Comparison of ENCODE assay signal across 23 cellular contexts in the genomic region with DNA sequence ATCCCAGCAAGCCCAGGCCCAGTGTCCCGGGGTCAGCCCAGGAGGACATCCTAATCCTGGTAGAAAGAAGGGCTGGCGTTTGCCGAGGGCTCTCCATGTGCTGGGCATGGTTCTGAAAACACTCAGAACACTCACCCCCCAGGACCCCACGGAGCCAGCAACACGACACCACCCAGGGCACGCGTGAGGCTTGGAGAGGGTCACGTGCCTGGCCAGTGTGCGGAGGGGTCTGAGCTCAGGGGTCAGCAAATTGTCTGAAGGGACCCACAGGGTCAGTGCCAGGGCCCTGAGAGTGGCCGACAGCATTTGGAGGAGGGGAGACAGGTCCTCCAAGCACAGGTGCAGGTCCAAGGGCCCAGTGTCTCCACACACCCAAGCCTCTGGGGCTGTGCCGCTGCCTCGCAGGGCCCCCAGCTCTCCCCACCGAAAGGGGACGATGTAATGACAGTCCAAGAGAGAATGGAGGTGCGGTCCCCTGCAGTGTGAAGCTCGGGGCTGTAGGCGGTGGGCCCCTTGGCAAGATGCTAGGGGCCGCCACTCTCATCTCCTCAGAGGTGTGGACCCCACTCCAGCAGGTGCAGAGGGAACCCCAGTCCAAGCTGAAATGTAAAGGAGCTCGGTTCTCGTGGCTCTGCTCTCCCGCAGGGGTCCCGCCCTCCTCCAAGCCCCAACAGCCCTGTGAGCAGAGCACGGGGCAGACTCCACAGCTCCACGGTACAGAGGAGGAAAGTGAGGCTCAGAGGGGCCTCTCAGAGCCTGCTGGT. TPM values are rescaled to one million over a fixed set of nuclear protein-coding genes. Genes with fewer than 3 reads are reported as not detected.
"Had no signal": no experiment of that assay in that cellular context is flagged by ENCODE, and none has a peak within 500 bp of the region (broad histone marks: within the 10 kb centered on the region; RNA-seq: fewer than 3 reads in every experiment).

No MANE protein-coding gene starts in this region.

- H3K9me3 ChIP-seq: sigmoid colon, stomach, thoracic aorta, transverse colon, uterus had no signal

- H3K27ac ChIP-seq: coronary artery, hepatocyte, sigmoid colon, skin epidermis, stomach, thoracic aorta, transverse colon, uterus had no signal

- H3K27ac Mint-ChIP-seq: mesothelial cell of epicardium had no signal

- DNase-seq: effector CD4-positive, alpha-beta T cell; foreskin melanocyte; sigmoid colon; stimulated activated CD4-positive, alpha-beta T cell treated with anti-CD3 and anti-CD28 coated beads, Interleukin-12 subunit alpha, Interleukin-12 subunit beta, amount 100 ng/mL, for 4 hours; stimulated activated naive CD4-positive, alpha-beta T cell; stomach; substantia nigra; transverse colon; uterus had no signal

- H3K27me3 ChIP-seq: hepatocyte had no signal

- H3K4me1 ChIP-seq: sigmoid colon, stomach, uterus had no signal

- H3K4me3 ChIP-seq: coronary artery, hepatocyte, sigmoid colon, skin epidermis, stomach, thoracic aorta, transverse colon, uterus had no signal

- H3K9me3 Mint-ChIP-seq: mesothelial cell of epicardium, nephron had no signal

- H3K36me3 ChIP-seq: sigmoid colon, stomach, thoracic aorta, transverse colon, uterus had no signal

- H3K4me3 Mint-ChIP-seq: mesothelial cell of epicardium, nephron had no signal

- H3K36me3 Mint-ChIP-seq: mesothelial cell of epicardium had no signal

RNA-seq across cellular contexts. Expression of a gene that starts 7.8 kb away (rescaled TPM):
- total RNA-seq: chondrocyte, dermis microvascular lymphatic vessel endothelial cell, hepatocyte, kidney epithelial cell, liver, mesothelial cell of epicardium, mucosa of gallbladder, myocyte, omental fat pad, pulmonary artery endothelial cell, sigmoid colon, stomach, thoracic aorta, transverse colon, uterus had no signal
